In the genomic region with DNA sequence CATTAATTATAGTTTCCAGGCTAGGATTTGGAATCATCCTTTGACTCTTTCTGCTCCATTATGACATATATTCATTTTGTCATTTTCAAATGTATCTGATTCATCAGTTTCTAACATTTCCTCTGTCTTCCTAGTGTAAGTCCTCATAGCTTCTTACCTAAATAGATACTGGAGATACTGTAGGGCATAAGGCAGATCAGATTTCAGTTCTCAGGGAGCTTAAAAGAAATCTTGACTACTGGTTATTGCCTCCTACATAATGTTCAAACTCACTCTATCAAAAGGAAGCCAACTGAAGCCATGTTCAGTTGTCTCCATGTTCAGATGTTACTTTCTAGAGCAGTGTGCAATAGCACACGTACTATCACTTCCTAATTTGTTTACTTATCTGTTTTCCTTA, we compare ENCODE assay signal across 17 cellular contexts. TPM values are rescaled to one million over a fixed set of nuclear protein-coding genes. Genes with fewer than 3 reads are reported as not detected.
DNase-seq lines count a peak whose midpoint lies in the region; ATAC-seq and TF ChIP-seq lines count a peak whose summit lies in the region.
"Had no signal": no experiment of that assay in that cellular context is flagged by ENCODE, and none has a peak within 500 bp of the region (broad histone marks: within the 10 kb centered on the region; RNA-seq: fewer than 3 reads in every experiment).

No MANE protein-coding gene starts in this region.

- POLR2A ChIA-PET in RWPE1 (lab: Yijun Ruan, JAX; ENCODE audit: low non-redundant PET) = no interaction called here

- CTCF ChIA-PET in RWPE1 (lab: Yijun Ruan, JAX) = no interaction called here

- H3K9me3 Mint-ChIP-seq in activated T-helper 17 cell treated with anti-CD3 and anti-CD28 coated beads, Interleukin-2, amount 50 U/mL, for 72 hours = no peaks in the 10 kb centered on the region
- H3K9me3 Mint-ChIP-seq in memory B cell = no peaks in the 10 kb centered on the region
- no peaks in the 10 kb centered on the region for H3K9me3 Mint-ChIP-seq in progenitor cell of endocrine pancreas (ENCODE audit: low read depth)
- H3K9me3 Mint-ChIP-seq: CD4-positive, CD25-positive, alpha-beta regulatory T cell had no signal

- H3K4me1 ChIP-seq in gastroesophageal sphincter = no peaks in the 10 kb centered on the region
- H3K4me1 ChIP-seq: BE2C had no signal

- H3K4me3 ChIP-seq in gastroesophageal sphincter = no peak overlapping the region

- H3K36me3 Mint-ChIP-seq in activated T-helper 17 cell treated with anti-CD3 and anti-CD28 coated beads, Interleukin-2, amount 50 U/mL, for 72 hours (ENCODE audit: low read depth) = peaks cover 11% of the 10 kb centered on the region
- H3K36me3 Mint-ChIP-seq in memory B cell (peaks cover 21% of the 10 kb centered on the region), progenitor cell of endocrine pancreas (ENCODE audit: insufficient read depth) (peaks cover 8% of the 10 kb centered on the region)

- H3K27ac ChIP-seq in RWPE1 = no peak overlapping the region
- no peak overlapping the region for H3K27ac ChIP-seq in gastroesophageal sphincter

- no peak for ATAC-seq in activated T-helper 17 cell treated with anti-CD3 and anti-CD28 coated beads, Interleukin-2, amount 50 U/mL, for 72 hours (replicated peaks)
- ATAC-seq in memory B cell (ENCODE audit: low read depth) (no peak), gastroesophageal sphincter (no peak)
- ATAC-seq: Panc1, Right ventricle myocardium inferior had no signal

- TF ChIP-seq EP300 in gastroesophageal sphincter (IDR thresholded peaks at IDR 0.05) = no peak

- no peaks in the 10 kb centered on the region for H3K4me1 Mint-ChIP-seq in activated T-helper 17 cell treated with anti-CD3 and anti-CD28 coated beads, Interleukin-2, amount 50 U/mL, for 72 hours
- H3K4me1 Mint-ChIP-seq in memory B cell (peaks cover 4% of the 10 kb centered on the region), progenitor cell of endocrine pancreas (ENCODE audit: low read depth) (no peaks in the 10 kb centered on the region)

- H3K27me3 Mint-ChIP-seq in activated T-helper 17 cell treated with anti-CD3 and anti-CD28 coated beads, Interleukin-2, amount 50 U/mL, for 72 hours = no peaks in the 10 kb centered on the region
- no peaks in the 10 kb centered on the region for H3K27me3 Mint-ChIP-seq in memory B cell
- no peaks in the 10 kb centered on the region for H3K27me3 Mint-ChIP-seq in progenitor cell of endocrine pancreas
- H3K27me3 Mint-ChIP-seq: CD4-positive, CD25-positive, alpha-beta regulatory T cell had no signal

- no peaks in the 10 kb centered on the region for H3K27me3 ChIP-seq in gastroesophageal sphincter
- H3K27me3 ChIP-seq: BE2C had no signal

- DNase-seq in NCI-H524 (lab: John Stamatoyannopoulos, UW) (peak; percentile 3 to 39), NCI-H524 treated with DMSO at 0.1 percent for 48 hours (lab: John Stamatoyannopoulos, UW) (no peak), memory B cell (ENCODE audit: low spot score in 2 of 2) (no peak), progenitor cell of endocrine pancreas (ENCODE audit: low spot score, unreplicated experiment) (no peak), RWPE1 (ENCODE audit: low spot score) (no peak)
- no peak for DNase-seq in activated CD4-positive, alpha-beta T cell treated with anti-CD3 and anti-CD28 coated beads for 48 hours
- DNase-seq: BE2C; CD4-positive, CD25-positive, alpha-beta regulatory T cell; COR-L47; DMS 273 treated with DMSO at 0.1 percent for 48 hours; H7; NCI-H1417 treated with DMSO at 0.1 percent for 48 hours; NCI-H187 treated with DMSO at 0.1 percent for 48 hours had no signal

- H3K4me3 Mint-ChIP-seq in activated T-helper 17 cell treated with anti-CD3 and anti-CD28 coated beads, Interleukin-2, amount 50 U/mL, for 72 hours = no peak overlapping the region
- H3K4me3 Mint-ChIP-seq in memory B cell (no peak overlapping the region), progenitor cell of endocrine pancreas (ENCODE audit: low read depth) (no peak overlapping the region)
- H3K4me3 Mint-ChIP-seq: CD4-positive, CD25-positive, alpha-beta regulatory T cell had no signal

- H3K36me3 ChIP-seq in gastroesophageal sphincter = peaks cover 0 to 28% of the 10 kb centered on the region in 2 donors
- H3K36me3 ChIP-seq: BE2C had no signal

- WGBS in gastroesophageal sphincter (ENCODE audit: low coverage in 1 of 2), 2 donors = 64 to 69% methylated on average over 1 of the region's 1 CpG

- H3K27ac Mint-ChIP-seq in activated T-helper 17 cell treated with anti-CD3 and anti-CD28 coated beads, Interleukin-2, amount 50 U/mL, for 72 hours = peak overlapping the region; percentile 2
- peak overlapping the region; percentile 24 for H3K27ac Mint-ChIP-seq in memory B cell
- peak overlapping the region; percentile 10 for H3K27ac Mint-ChIP-seq in progenitor cell of endocrine pancreas

- TF ChIP-seq POLR2A in gastroesophageal sphincter (IDR thresholded peaks at IDR 0.05) = no peak

- TF ChIP-seq CTCF in progenitor cell of endocrine pancreas (IDR thresholded peaks at IDR 0.05; ENCODE audit: unreplicated experiment) (no peak), RWPE1 (conservative IDR thresholded peaks at IDR 0.05; ENCODE audit: low read depth) (no peak), gastroesophageal sphincter (IDR thresholded peaks at IDR 0.05) (no peak)

- no peaks in the 10 kb centered on the region for H3K9me3 ChIP-seq in gastroesophageal sphincter
- H3K9me3 ChIP-seq: BE2C had no signal

RNA-seq across cellular contexts. Expression of gene CTDSPL2, which starts 29.6 kb away (rescaled TPM):
- total RNA-seq in activated T-helper 17 cell treated with anti-CD3 and anti-CD28 coated beads, Interleukin-2, amount 50 U/mL, for 72 hours = 100 to 1,000 TPM in 1 of 2 donors, 10 to 100 TPM in 1; 60.3 to 100 TPM
- total RNA-seq in progenitor cell of endocrine pancreas (61.7 and 63.5 TPM in 2 replicates), gastroesophageal sphincter (10 to 100 TPM; 31.6 to 74.7 (median 46.9) TPM)

Comparison
In these comparisons a context has a peak if more than half of its experiments do, and no peak if none do; other contexts are left out.
1. DNase-seq: peak in NCI-H524 (2 of 2); none in NCI-H524 treated with DMSO at 0.1 percent for 48 hours (single experiment), memory B cell (0 of 2), progenitor cell of endocrine pancreas (single experiment), RWPE1 (single experiment) and activated CD4-positive, alpha-beta T cell treated with anti-CD3 and anti-CD28 coated beads for 48 hours (single experiment).
2. Peak in every context shown above with its lines, with median percentiles within 50 percentile points of each other: H3K27ac Mint-ChIP-seq.